ENCODE assay signal across 27 cellular contexts in the genomic region with DNA sequence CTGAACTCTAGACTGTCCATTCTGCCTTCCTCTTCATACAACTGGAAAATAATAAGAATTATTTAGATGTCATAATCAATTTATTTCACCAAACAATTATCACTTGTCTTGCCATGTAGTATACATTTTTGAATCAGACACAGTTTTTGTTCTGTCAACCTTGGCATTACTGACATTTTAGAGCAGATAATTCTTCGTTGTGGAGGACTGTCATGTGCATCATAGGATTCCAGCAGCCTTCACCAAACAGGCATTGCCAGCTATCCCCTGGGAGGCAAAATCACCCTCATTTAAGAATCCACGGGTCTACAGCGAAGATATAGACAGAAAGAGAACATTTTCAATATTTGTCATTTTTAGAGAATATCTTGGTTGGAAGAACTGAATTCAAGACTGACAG.
"Had no signal": no experiment of that assay in that cellular context is flagged by ENCODE, and none has a peak within 500 bp of the region (broad histone marks: within the 10 kb centered on the region; RNA-seq: fewer than 3 reads in every experiment).

No MANE protein-coding gene starts in this region.

- DNase-seq: stimulated activated CD4-positive, alpha-beta T cell treated with anti-CD3 and anti-CD28 coated beads, Interleukin-2, amount 100 ng/mL, for 48 hours; stimulated activated CD4-positive, alpha-beta T cell treated with anti-CD3 and anti-CD28 coated beads, Interleukin-4, amount 100 ng/mL, for 1 hour; stimulated activated CD4-positive, alpha-beta T cell treated with anti-CD3 and anti-CD28 coated beads, Interleukin-4, amount 100 ng/mL, for 24 hours; stimulated activated CD4-positive, alpha-beta T cell treated with anti-CD3 and anti-CD28 coated beads, Interleukin-4, amount 100 ng/mL, for 4 hours; stimulated activated CD8-positive, alpha-beta memory T cell treated with anti-CD3 and anti-CD28 coated beads, Interleukin-4, amount 100 ng/mL, for 48 hours; stimulated activated naive B cell treated with anti-CD40 and anti-IgM and Interleukin-4, amounts not matched to agents 10 μg/mL and 1 μg/mL and 100 μg/mL, for 72 hours; stimulated activated naive CD4-positive, alpha-beta T cell treated with Interleukin-2 at 50 U/mL for 16 hours; stimulated activated naive CD8-positive, alpha-beta T cell treated with anti-CD3 and anti-CD28 coated beads, Interleukin-15, amount 100 ng/mL, for 72 hours; stimulated activated naive CD8-positive, alpha-beta T cell treated with anti-CD3 and anti-CD28 coated beads, Interleukin-15, Interleukin-2, amounts not matched to agents 100 U/mL and 50 U/mL, for 24 hours; stomach; substantia nigra; testis; thyroid gland; tibial artery; transverse colon; trophoblast cell; upper lobe of left lung; upper lobe of right lung; uterus had no signal

- H3K36me3 ChIP-seq: thoracic aorta, uterus, vagina had no signal

- H3K27me3 Mint-ChIP-seq: stimulated activated memory B cell treated with anti-CD40 and anti-IgM and Interleukin-4, amounts not matched to agents 10 μg/mL and 1 μg/mL and 100 μg/mL, for 72 hours; stimulated activated naive B cell treated with anti-CD40 and anti-IgM and Interleukin-4, amounts not matched to agents 10 μg/mL and 1 μg/mL and 100 μg/mL, for 72 hours; stimulated activated naive CD8-positive, alpha-beta T cell treated with anti-CD3 and anti-CD28 coated beads, Interleukin-15, amount 100 ng/mL, for 72 hours; stimulated activated naive CD8-positive, alpha-beta T cell treated with anti-CD3 and anti-CD28 coated beads, Interleukin-15, Interleukin-2, amounts not matched to agents 100 ng/mL and 50 ng/mL, for 24 hours had no signal

- H3K27me3 ChIP-seq: stomach, suprapubic skin, testis, thyroid gland, tibial artery, tibial nerve, transverse colon, upper lobe of left lung, upper lobe of right lung, uterus, vagina had no signal

- H3K4me1 ChIP-seq: suprapubic skin, testis, thyroid gland, tibial artery, tibial nerve, transverse colon, upper lobe of right lung, uterus, vagina had no signal

- H3K4me3 ChIP-seq: stomach, suprapubic skin, testis, thoracic aorta, thyroid gland, tibial artery, tibial nerve, transverse colon, upper lobe of left lung, upper lobe of right lung, uterus, vagina had no signal

- H3K4me3 Mint-ChIP-seq: stimulated activated effector memory CD8-positive, alpha-beta T cell treated with anti-CD3 and anti-CD28 coated beads, Interleukin-12 subunit alpha, Interleukin-12 subunit beta, amount 100 ng/mL, for 72 hours; stimulated activated memory B cell treated with anti-CD40 and anti-IgM and Interleukin-4, amounts not matched to agents 10 μg/mL and 1 μg/mL and 100 μg/mL, for 72 hours; stimulated activated naive B cell treated with anti-CD40 and anti-IgM and Interleukin-4, amounts not matched to agents 10 μg/mL and 1 μg/mL and 100 μg/mL, for 72 hours; stimulated activated naive CD8-positive, alpha-beta T cell treated with anti-CD3 and anti-CD28 coated beads, Interleukin-15, amount 100 ng/mL, for 72 hours; stimulated activated naive CD8-positive, alpha-beta T cell treated with anti-CD3 and anti-CD28 coated beads, Interleukin-15, Interleukin-2, amounts not matched to agents 100 ng/mL and 50 ng/mL, for 24 hours; type B pancreatic cell had no signal

- H3K9me3 Mint-ChIP-seq: stimulated activated effector memory CD8-positive, alpha-beta T cell treated with anti-CD3 and anti-CD28 coated beads, Interleukin-12 subunit alpha, Interleukin-12 subunit beta, amount 100 ng/mL, for 72 hours; stimulated activated memory B cell treated with anti-CD40 and anti-IgM and Interleukin-4, amounts not matched to agents 10 μg/mL and 1 μg/mL and 100 μg/mL, for 72 hours; stimulated activated naive B cell treated with anti-CD40 and anti-IgM and Interleukin-4, amounts not matched to agents 10 μg/mL and 1 μg/mL and 100 μg/mL, for 72 hours; stimulated activated naive CD8-positive, alpha-beta T cell treated with anti-CD3 and anti-CD28 coated beads, Interleukin-15, amount 100 ng/mL, for 72 hours; stimulated activated naive CD8-positive, alpha-beta T cell treated with anti-CD3 and anti-CD28 coated beads, Interleukin-15, Interleukin-2, amounts not matched to agents 100 ng/mL and 50 ng/mL, for 24 hours; type B pancreatic cell had no signal

- H3K9me3 ChIP-seq: stomach, suprapubic skin, testis, thoracic aorta, thyroid gland, tibial artery, tibial nerve, transverse colon, upper lobe of left lung, upper lobe of right lung, uterus, vagina had no signal

- H3K27ac ChIP-seq: stomach, suprapubic skin, testis, thoracic aorta, thyroid gland, tibial artery, tibial nerve, transverse colon, upper lobe of left lung, upper lobe of right lung, uterus, vagina had no signal

- H3K4me1 Mint-ChIP-seq: stimulated activated effector memory CD8-positive, alpha-beta T cell treated with anti-CD3 and anti-CD28 coated beads, Interleukin-12 subunit alpha, Interleukin-12 subunit beta, amount 100 ng/mL, for 72 hours had no signal

- H3K27ac Mint-ChIP-seq: stimulated activated memory B cell treated with anti-CD40 and anti-IgM and Interleukin-4, amounts not matched to agents 10 μg/mL and 1 μg/mL and 100 μg/mL, for 72 hours; stimulated activated naive B cell treated with anti-CD40 and anti-IgM and Interleukin-4, amounts not matched to agents 10 μg/mL and 1 μg/mL and 100 μg/mL, for 72 hours; stimulated activated naive CD8-positive, alpha-beta T cell treated with anti-CD3 and anti-CD28 coated beads, Interleukin-15, amount 100 ng/mL, for 72 hours; stimulated activated naive CD8-positive, alpha-beta T cell treated with anti-CD3 and anti-CD28 coated beads, Interleukin-15, Interleukin-2, amounts not matched to agents 100 ng/mL and 50 ng/mL, for 24 hours; type B pancreatic cell had no signal

- ATAC-seq: stimulated activated memory B cell treated with anti-CD40 and anti-IgM and Interleukin-4, amounts not matched to agents 10 μg/mL and 1 μg/mL and 100 μg/mL, for 72 hours had no signal
